ENCODE assay signal across 17 cellular contexts in the genomic region with DNA sequence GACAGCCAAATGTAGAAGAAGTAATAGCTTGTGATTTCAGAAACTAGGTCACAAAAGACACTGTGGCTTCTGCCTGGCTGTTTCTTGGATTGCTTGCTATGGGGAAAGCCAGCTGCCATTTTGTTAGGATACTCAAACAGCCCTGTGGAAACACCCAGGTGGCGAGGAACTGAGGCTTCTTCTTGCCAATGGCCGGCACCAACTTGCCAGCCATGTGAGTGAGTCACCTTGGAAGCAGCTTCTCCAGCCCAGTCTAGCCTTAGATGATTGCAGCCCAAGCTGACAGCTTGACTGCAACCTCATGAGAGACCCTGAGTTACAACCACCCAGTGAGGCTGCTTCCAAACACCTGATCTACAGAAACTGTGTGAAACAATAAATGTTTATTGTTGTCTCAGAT. TPM values are rescaled to one million over a fixed set of nuclear protein-coding genes. Genes with fewer than 3 reads are reported as not detected.
DNase-seq lines count a peak whose midpoint lies in the region; ATAC-seq and TF ChIP-seq lines count a peak whose summit lies in the region.
"Had no signal": no experiment of that assay in that cellular context is flagged by ENCODE, and none has a peak within 500 bp of the region (broad histone marks: within the 10 kb centered on the region; RNA-seq: fewer than 3 reads in every experiment).

No MANE protein-coding gene starts in this region.

- no peak overlapping the region for H3K9ac ChIP-seq in HCT116 (ENCODE audit: low read length)
- no peak overlapping the region for H3K9ac ChIP-seq in fibroblast of lung (ENCODE audit: insufficient read depth, low read length)

- ATAC-seq in HCT116 (no peak), SK-N-SH treated with all-trans-retinoic acid at 6 μM for 48 hours (0 out of 3 replicates have a peak, but pooled peaks have one; percentile 15), HG02852 (IDR thresholded peaks at IDR 0.05; ENCODE audit: unreplicated experiment) (no peak)
- ATAC-seq: activated T-helper 17 cell treated with anti-CD3 and anti-CD28 coated beads, Interleukin-2, amount 50 U/mL, for 72 hours; naive thymus-derived CD4-positive, alpha-beta T cell had no signal

- H3K27ac ChIP-seq in HCT116 (ENCODE audit: low read depth, low read length) (no peak overlapping the region), fibroblast of lung (ENCODE audit: insufficient read depth, low read length) (peak overlapping the region; percentile 74), A673 (ENCODE audit: low read depth, low read length, poor library complexity, severe bottlenecking) (no peak overlapping the region), uterus (peak overlapping the region in 1 of 2 donors; percentile 30)
- H3K27ac ChIP-seq: colonic mucosa had no signal

- BruUV-seq in HCT116 (replicated peaks; lab: Mats Ljungman, UMichigan) (no TSS peak), A673 (replicated peaks; lab: Mats Ljungman, UMichigan) (no TSS peak)

- POLR2A ChIA-PET in HCT116 (lab: Charles Lee) (interaction anchor here (1.3 kb wide), 1 partner anchor 27 kb away, joined by 3 read pairs; no protein-coding TSS in a partner anchor), A673 (lab: Charles Lee; ENCODE audit: low non-redundant PET) (no interaction called here)

- RAD21 ChIA-PET in HCT116 (lab: Charles Lee; ENCODE audit: low non-redundant PET in 1 of 2, low total read pairs in 2 of 2, uncharacterized antibody in 2 of 2, unreplicated experiment in 2 of 2) = no interaction called here

- TF ChIP-seq CTCF in HCT116 (IDR thresholded peaks at IDR 0.05 in 2 of 3, conservative IDR thresholded peaks at IDR 0.05 in 1 of 3; ENCODE audit: borderline replicate concordance in 1 of 3, insufficient read depth in 1 of 3, low read depth in 2 of 3, low read length in 2 of 3) = no peak
- no peak for TF ChIP-seq CTCF in fibroblast of lung (conservative IDR thresholded peaks at IDR 0.05 in 1 of 2, IDR thresholded peaks at IDR 0.05 in 1 of 2; ENCODE audit: low read depth in 1 of 2, low read length in 2 of 2)
- TF ChIP-seq CTCF in A673 (conservative IDR thresholded peaks at IDR 0.05; ENCODE audit: low read depth, low read length) = no peak
- no peak for TF ChIP-seq CTCF in uterus (IDR thresholded peaks at IDR 0.05)

- H3K79me2 ChIP-seq in HCT116 (ENCODE audit: insufficient read depth, low read length) (no peaks in the 10 kb centered on the region), fibroblast of lung (ENCODE audit: control insufficient read depth, insufficient read depth, low read length) (no peaks in the 10 kb centered on the region)

- no peaks in the 10 kb centered on the region for H3K9me2 ChIP-seq in HCT116 (ENCODE audit: insufficient read depth)

- intact Hi-C loops in HCT116 (cut with micrococcal nuclease) = no loop called here
- intact Hi-C loops in A673 (cut with micrococcal nuclease; ENCODE audit: unreplicated experiment) = no loop called here
- intact Hi-C loops in uterus (cut with DNase I; ENCODE audit: low total_unique reads) = no loop called here

- no peak for DNase-seq in HCT116 (ENCODE audit: low read depth, low spot score)
- peak; percentile 25 to 85 for DNase-seq in fibroblast of lung (ENCODE audit: low read depth in 2 of 2)
- peak; percentile 45 for DNase-seq in renal cortical epithelial cell (ENCODE audit: low read depth)
- no peak for DNase-seq in A673 (ENCODE audit: low spot score)
- no peak for DNase-seq in uterus
- DNase-seq: activated CD8-positive, alpha-beta memory T cell treated with anti-CD3 and anti-CD28 coated beads for 24 hours; C1 segment of cervical spinal cord; colonic mucosa; erythroblast; naive thymus-derived CD4-positive, alpha-beta T cell; NCI-H187; NCI-H526 had no signal

- no peak overlapping the region for H2AFZ ChIP-seq in HCT116 (ENCODE audit: low read depth, low read length, poor library complexity, severe bottlenecking)
- no peak overlapping the region for H2AFZ ChIP-seq in fibroblast of lung (ENCODE audit: low read length)

- no peaks in the 10 kb centered on the region for H3K9me3 ChIP-seq in HCT116 (ENCODE audit: control insufficient read depth in 1 of 2, insufficient read depth in 1 of 2, low read depth in 1 of 2, low read length in 2 of 2)
- no peaks in the 10 kb centered on the region for H3K9me3 ChIP-seq in fibroblast of lung (ENCODE audit: control insufficient read depth, insufficient read depth, low read depth, low read length)
- no peaks in the 10 kb centered on the region for H3K9me3 ChIP-seq in A673 (ENCODE audit: low read depth, low read length, poor library complexity, severe bottlenecking)
- no peaks in the 10 kb centered on the region for H3K9me3 ChIP-seq in uterus
- H3K9me3 ChIP-seq: colonic mucosa had no signal

- H3K4me3 ChIP-seq in HCT116 (replicated peaks in 1 of 2; ENCODE audit: low read depth in 1 of 2, low read length in 2 of 2) (no peak overlapping the region), fibroblast of lung (replicated peaks in 1 of 4; ENCODE audit: control extremely low read depth in 1 of 4, insufficient read depth in 1 of 4, low read depth in 3 of 4, low read length in 4 of 4) (no peak overlapping the region), A673 (ENCODE audit: low read depth, low read length, poor library complexity, severe bottlenecking) (no peak overlapping the region), uterus (no peak overlapping the region)
- H3K4me3 ChIP-seq: colonic mucosa had no signal

- H3K4me1 ChIP-seq in HCT116 (ENCODE audit: control insufficient read depth in 1 of 2, insufficient read depth in 2 of 2, low read length in 2 of 2) (peaks cover 18 to 46% of the 10 kb centered on the region in 2 experiments), fibroblast of lung (ENCODE audit: control insufficient read depth, extremely low read depth, insufficient read depth, low read length) (peaks cover 33% of the 10 kb centered on the region), A673 (ENCODE audit: insufficient read depth, low read length, poor library complexity, severe bottlenecking) (no peaks in the 10 kb centered on the region), uterus (no peaks in the 10 kb centered on the region)
- H3K4me1 ChIP-seq: colonic mucosa had no signal

- no peak for TF ChIP-seq RAD21 in HCT116 (IDR thresholded peaks at IDR 0.05; ENCODE audit: low read depth)

- H3K36me3 ChIP-seq in HCT116 (ENCODE audit: control insufficient read depth in 1 of 2, insufficient read depth in 2 of 2, low read length in 2 of 2) (no peaks in the 10 kb centered on the region), fibroblast of lung (ENCODE audit: control insufficient read depth, insufficient read depth, low read length) (no peaks in the 10 kb centered on the region), A673 (ENCODE audit: insufficient read depth, low read length, poor library complexity, severe bottlenecking) (no peaks in the 10 kb centered on the region), uterus (no peaks in the 10 kb centered on the region)
- H3K36me3 ChIP-seq: colonic mucosa had no signal

- H3K4me2 ChIP-seq in HCT116 (ENCODE audit: low read length) (peak overlapping the region; percentile 2; the same call in 1 of the 2 replicates), fibroblast of lung (ENCODE audit: extremely low read depth, insufficient read depth, low read length) (peak overlapping the region; percentile 27)

- H3K27me3 ChIP-seq in HCT116 (ENCODE audit: insufficient read depth, low read length) (no peaks in the 10 kb centered on the region), fibroblast of lung (ENCODE audit: control insufficient read depth, insufficient read depth, low read length) (no peaks in the 10 kb centered on the region), A673 (replicated peaks; ENCODE audit: insufficient read depth, low read depth, low read length, poor library complexity) (peaks cover 6% of the 10 kb centered on the region), uterus (no peaks in the 10 kb centered on the region)
- H3K27me3 ChIP-seq: colonic mucosa had no signal

- no peak for TF ChIP-seq POLR2A in HCT116 (IDR thresholded peaks at IDR 0.05; ENCODE audit: borderline replicate concordance, extremely low read depth, insufficient read depth, insufficient read length)
- no peak for TF ChIP-seq POLR2A in uterus (IDR thresholded peaks at IDR 0.05)

- CTCF ChIA-PET in HCT116 (lab: Charles Lee) (interaction anchor here (0.9 kb wide), 1 partner anchor 46 kb away, joined by 3 read pairs; no protein-coding TSS in a partner anchor), A673 (lab: Charles Lee) (no interaction called here)

- H4K20me1 ChIP-seq in HCT116 (ENCODE audit: insufficient read depth) = no peaks in the 10 kb centered on the region
- no peaks in the 10 kb centered on the region for H4K20me1 ChIP-seq in fibroblast of lung (ENCODE audit: control insufficient read depth, extremely low read depth, insufficient read depth, low read length)

TF ChIP-seq in HCT116, 20 proteins besides CTCF, POLR2A, EP300 and RAD21:
- no peak for TF ChIP-seq SP1 (IDR thresholded peaks at IDR 0.05; ENCODE audit: low read depth)
TF ChIP-seq in HCT116: peak in this region for 0.

TF ChIP-seq in SK-N-SH treated with all-trans-retinoic acid at 6 μM for 48 hours, 23 proteins besides CTCF, POLR2A, EP300 and RAD21 (continues in another document):
- no peak for TF ChIP-seq ZFP3 (CRISPR knock-in tag; IDR thresholded peaks at IDR 0.05)
- no peak for TF ChIP-seq ZNF70 (CRISPR knock-in tag; IDR thresholded peaks at IDR 0.05)
- TF ChIP-seq ESRRG (CRISPR knock-in tag; IDR thresholded peaks at IDR 0.05) = no peak
- TF ChIP-seq ARNTL (CRISPR knock-in tag; IDR thresholded peaks at IDR 0.05; ENCODE audit: borderline replicate concordance, low read depth) = no peak
- no peak for TF ChIP-seq ZNF8 (CRISPR knock-in tag; IDR thresholded peaks at IDR 0.05)
- TF ChIP-seq OSR1 (CRISPR knock-in tag; IDR thresholded peaks at IDR 0.05) = no peak

RNA-seq across cellular contexts. Expression of a gene that starts 11.9 kb away (rescaled TPM):
- total RNA-seq in HCT116 (2021; ENCODE audit: unreplicated experiment) (not detected), fibroblast of lung (2.8 and 3.1 TPM in 2 replicates), renal cortical epithelial cell (under 0.01 TPM in 1 of 2 replicates, not detected in the other), A673 (2021) (not detected in 2 replicates), uterus (10 to 100 TPM in 3 of 4 donors, 1 to 10 TPM in 1; 5.3 to 47.6 (median 15.7) TPM)
- 0.04 TPM in 1 of 2 replicates, not detected in the other for polyA plus RNA-seq in HCT116 (2012)
- polyA plus RNA-seq in fibroblast of lung = 0.60 and 1.4 TPM in 2 replicates
- 1.2 and 2.8 TPM in 2 replicates for polyA plus RNA-seq in fibroblast of lung (2012)
- polyA minus RNA-seq in fibroblast of lung (ENCODE audit: low replicate concordance) = 1.9 and 5.5 TPM in 2 replicates
- total RNA-seq: activated T-helper 17 cell treated with anti-CD3 and anti-CD28 coated beads, Interleukin-2, amount 50 U/mL, for 72 hours; naive thymus-derived CD4-positive, alpha-beta T cell; OCI-LY7 had no signal
- polyA plus RNA-seq: naive thymus-derived CD4-positive, alpha-beta T cell had no signal

RNA-seq across cellular contexts. Expression of a gene that starts 31.6 kb away (rescaled TPM):
- total RNA-seq in HCT116 (2021; ENCODE audit: unreplicated experiment) (not detected), fibroblast of lung (not detected in 2 replicates), renal cortical epithelial cell (not detected in 2 replicates), A673 (2021) (not detected in 2 replicates), uterus (10 to 100 TPM in 1 of 4 donors, 1 to 10 TPM in 1, under 1 TPM in 1, not detected in 1; 0.27 to 11.5 (median 3.5) TPM)
- not detected in 2 replicates for polyA plus RNA-seq in HCT116 (2012)
- polyA plus RNA-seq in fibroblast of lung = 0.10 TPM in 1 of 2 replicates, not detected in the other
- polyA plus RNA-seq in fibroblast of lung (2012) = not detected in 2 replicates
- not detected in 2 replicates for polyA minus RNA-seq in fibroblast of lung (ENCODE audit: low replicate concordance)
- total RNA-seq: activated T-helper 17 cell treated with anti-CD3 and anti-CD28 coated beads, Interleukin-2, amount 50 U/mL, for 72 hours; colonic mucosa; OCI-LY7; pulmonary artery endothelial cell had no signal
- polyA plus RNA-seq: naive thymus-derived CD4-positive, alpha-beta T cell had no signal

Comparison
In these comparisons a context has a peak if more than half of its experiments do, and no peak if none do; other contexts are left out.
1. DNase-seq: peak in fibroblast of lung (2 of 2) and renal cortical epithelial cell (single experiment); none in HCT116 (single experiment), A673 (single experiment) and uterus (0 of 2).